In genomic region chr18:57728941-57729511, GRCh38 we compare ENCODE assay signal across 14 cellular contexts.
DNase-seq lines count a peak whose midpoint lies in the region; ATAC-seq, FAIRE-seq and TF ChIP-seq lines count a peak whose summit lies in the region.
"Had no signal": no experiment of that assay in that cellular context is flagged by ENCODE, and none has a peak within 500 bp of the region (broad histone marks: within the 10 kb centered on the region; RNA-seq: fewer than 3 reads in every experiment).

No MANE protein-coding gene starts in this region.

- H3K27me3 Mint-ChIP-seq in glutamatergic neuron (ENCODE audit: unreplicated experiment) = peaks cover 3% of the 10 kb centered on the region

- DNase-seq in D721Med (ENCODE audit: insufficient read length, low spot score) (no peak), NOMO-1 (lab: John Stamatoyannopoulos, UW; ENCODE audit: unreplicated experiment in 2 of 2) (peak; percentile 23 to 71), epithelial cell of esophagus (ENCODE audit: low read depth) (peak; percentile 95), renal cortical epithelial cell (ENCODE audit: low read depth) (peak; percentile 91), glutamatergic neuron (no peak), SHP77 (lab: John Stamatoyannopoulos, UW) (no peak), DMS 273 (lab: John Stamatoyannopoulos, UW; ENCODE audit: unreplicated experiment) (no peak)
- DNase-seq: activated CD4-positive, alpha-beta T cell treated with anti-CD3 and anti-CD28 coated beads, Interleukin-2, amount 50 U/mL, for 1 hour; CD8-positive, alpha-beta T cell; cortex of kidney; NCI-H2081; sigmoid colon had no signal

- TF ChIP-seq CTCF in D721Med (IDR thresholded peaks at IDR 0.05; ENCODE audit: insufficient read depth, missing control alignments) (no peak), epithelial cell of esophagus (IDR thresholded peaks at IDR 0.05; ENCODE audit: insufficient read depth, low read depth, low read length, missing control alignments) (no peak), glutamatergic neuron (IDR thresholded peaks at IDR 0.05; ENCODE audit: partially characterized antibody, unreplicated experiment) (no peak)

- peak; percentile 48 for FAIRE-seq in D721Med (lab: Jason Lieb, UNC)

- no peaks in the 10 kb centered on the region for H3K4me1 Mint-ChIP-seq in glutamatergic neuron (ENCODE audit: low read depth, unreplicated experiment)

- peaks cover 11% of the 10 kb centered on the region for H3K36me3 Mint-ChIP-seq in glutamatergic neuron (ENCODE audit: unreplicated experiment)

- H3K9me3 Mint-ChIP-seq in glutamatergic neuron (ENCODE audit: unreplicated experiment) = peaks cover 6% of the 10 kb centered on the region

- no peak overlapping the region for H3K27ac Mint-ChIP-seq in glutamatergic neuron (ENCODE audit: unreplicated experiment)
- H3K27ac Mint-ChIP-seq: CD8-positive, alpha-beta T cell had no signal

- H3K4me3 ChIP-seq in epithelial cell of esophagus (ENCODE audit: low read length) = no peak overlapping the region
- H3K4me3 ChIP-seq: sigmoid colon, SJSA1 had no signal

- ATAC-seq in HG02938 (IDR thresholded peaks at IDR 0.05; ENCODE audit: unreplicated experiment) = no peak
- ATAC-seq: CD8-positive, alpha-beta T cell had no signal

- H3K4me3 Mint-ChIP-seq in glutamatergic neuron (ENCODE audit: unreplicated experiment) = no peak overlapping the region
- H3K4me3 Mint-ChIP-seq: CD8-positive, alpha-beta T cell had no signal

Comparison
In these comparisons a context has a peak if more than half of its experiments do, and no peak if none do; other contexts are left out.
1. DNase-seq: peak in NOMO-1 (2 of 2), epithelial cell of esophagus (single experiment) and renal cortical epithelial cell (single experiment); none in D721Med (single experiment), glutamatergic neuron (single experiment), SHP77 (0 of 2) and DMS 273 (single experiment).